In genomic region chr7:590731-591551, GRCh38 we compare ENCODE assay signal across 17 cellular contexts.
A peak's percentile ranks its signal among the peaks of the same experiment; 100 is the strongest.
DNase-seq lines count a peak whose midpoint lies in the region; ATAC-seq, FAIRE-seq and TF ChIP-seq lines count a peak whose summit lies in the region.
"Had no signal": no experiment of that assay in that cellular context is flagged by ENCODE, and none has a peak within 500 bp of the region (broad histone marks: within the 10 kb centered on the region; RNA-seq: fewer than 3 reads in every experiment).

No MANE protein-coding gene starts in this region.

- no peak for TF ChIP-seq POLR2A in breast epithelium (IDR thresholded peaks at IDR 0.05)

- POLR2A ChIA-PET in MCF 10A (lab: Yijun Ruan, JAX): interaction anchor here (0.9 kb wide), 1 partner anchor 10 kb away, joined by 3 read pairs; no protein-coding TSS in a partner anchor

- BruUV-seq in MCF 10A (replicated peaks; lab: Mats Ljungman, UMichigan): no TSS peak

- DNase-seq in breast epithelium (ENCODE audit: low spot score in 2 of 2): no peak
- DNase-seq in MCF 10A (ENCODE audit: unreplicated experiment): no peak
- DNase-seq in cerebellum (ENCODE audit: low spot score): peak; percentile 68
- peak; percentile 45 for DNase-seq in midbrain (lab: John Stamatoyannopoulos, UW)
- peak; percentile 38 for DNase-seq in urothelium cell line (ENCODE audit: low spot score)
- no peak for DNase-seq in NCI-H1436 (lab: John Stamatoyannopoulos, UW)
- no peak for DNase-seq in NCI-H2227 treated with DMSO at 0.1 percent for 48 hours (lab: John Stamatoyannopoulos, UW)
- DNase-seq: activated CD4-positive, alpha-beta memory T cell treated with anti-CD3 and anti-CD28 coated beads for 36 hours; SK-N-SH; stimulated activated CD4-positive, alpha-beta T cell treated with anti-CD3 and anti-CD28 coated beads, Interleukin-2, amount 100 ng/mL, for 24 hours had no signal

- no peaks in the 10 kb centered on the region for H3K27me3 Mint-ChIP-seq in MCF 10A (ENCODE audit: insufficient read depth, unreplicated experiment)
- H3K27me3 Mint-ChIP-seq: activated CD4-positive, alpha-beta memory T cell treated with anti-CD3 and anti-CD28 coated beads for 36 hours had no signal

- ATAC-seq in GM21528 (IDR thresholded peaks at IDR 0.05; ENCODE audit: low FRiP score, unreplicated experiment): no peak

- TF ChIP-seq CTCF in breast epithelium (IDR thresholded peaks at IDR 0.05) (no peak), MCF 10A (IDR thresholded peaks at IDR 0.05; ENCODE audit: unreplicated experiment) (no peak)

- H3K36me3 Mint-ChIP-seq in MCF 10A (ENCODE audit: insufficient read depth, unreplicated experiment): peaks cover 19% of the 10 kb centered on the region

- H3K27ac Mint-ChIP-seq in MCF 10A (ENCODE audit: low read depth, unreplicated experiment): no peak overlapping the region
- H3K27ac Mint-ChIP-seq: activated CD4-positive, alpha-beta memory T cell treated with anti-CD3 and anti-CD28 coated beads for 36 hours; CD8-positive, alpha-beta memory T cell had no signal

- H3K4me3 Mint-ChIP-seq in MCF 10A (ENCODE audit: unreplicated experiment): no peak overlapping the region
- H3K4me3 Mint-ChIP-seq: activated CD4-positive, alpha-beta memory T cell treated with anti-CD3 and anti-CD28 coated beads for 36 hours had no signal

- H3K4me1 ChIP-seq in breast epithelium: peaks cover 3 to 6% of the 10 kb centered on the region in 2 donors
- H3K4me1 ChIP-seq: parathyroid adenoma had no signal

- CTCF ChIA-PET in MCF 10A (lab: Yijun Ruan, JAX): no interaction called here

- H3K36me3 ChIP-seq in breast epithelium: no peaks in the 10 kb centered on the region

- peaks cover 13% of the 10 kb centered on the region for H3K9me3 Mint-ChIP-seq in MCF 10A (ENCODE audit: unreplicated experiment)
- H3K9me3 Mint-ChIP-seq: CD8-positive, alpha-beta memory T cell had no signal

- peak overlapping the region in 2 of 3 donors; percentile 13 to 39 for H3K4me3 ChIP-seq in breast epithelium
- H3K4me3 ChIP-seq: tibial nerve had no signal

- no peaks in the 10 kb centered on the region for H3K27me3 ChIP-seq in breast epithelium
- H3K27me3 ChIP-seq: tibial nerve had no signal

- H3K27ac ChIP-seq in breast epithelium: peak overlapping the region; percentile 17 to 74
- H3K27ac ChIP-seq: parathyroid adenoma had no signal

- no peaks in the 10 kb centered on the region for H3K9me3 ChIP-seq in breast epithelium
- H3K9me3 ChIP-seq: SK-N-SH had no signal

- H3K4me1 Mint-ChIP-seq in MCF 10A (ENCODE audit: insufficient read depth, unreplicated experiment): no peaks in the 10 kb centered on the region

- FAIRE-seq in urothelium cell line (lab: Jason Lieb, UNC): no peak
- FAIRE-seq: A204.1, GM19239, TTC549 had no signal

- intact Hi-C loops in breast epithelium (cut with DNase I; ENCODE audit: low total_unique reads) (no loop called here), MCF 10A (cut with micrococcal nuclease) (no loop called here)

Comparison
In these comparisons a context has a peak if more than half of its experiments do, and no peak if none do; other contexts are left out.
1. DNase-seq: peak in cerebellum (single experiment), midbrain (single experiment) and urothelium cell line (single experiment); none in breast epithelium (0 of 2), MCF 10A (single experiment), NCI-H1436 (single experiment) and NCI-H2227 treated with DMSO at 0.1 percent for 48 hours (single experiment).